Comparison of ENCODE assay signal across 1 cellular context in the genomic region with DNA sequence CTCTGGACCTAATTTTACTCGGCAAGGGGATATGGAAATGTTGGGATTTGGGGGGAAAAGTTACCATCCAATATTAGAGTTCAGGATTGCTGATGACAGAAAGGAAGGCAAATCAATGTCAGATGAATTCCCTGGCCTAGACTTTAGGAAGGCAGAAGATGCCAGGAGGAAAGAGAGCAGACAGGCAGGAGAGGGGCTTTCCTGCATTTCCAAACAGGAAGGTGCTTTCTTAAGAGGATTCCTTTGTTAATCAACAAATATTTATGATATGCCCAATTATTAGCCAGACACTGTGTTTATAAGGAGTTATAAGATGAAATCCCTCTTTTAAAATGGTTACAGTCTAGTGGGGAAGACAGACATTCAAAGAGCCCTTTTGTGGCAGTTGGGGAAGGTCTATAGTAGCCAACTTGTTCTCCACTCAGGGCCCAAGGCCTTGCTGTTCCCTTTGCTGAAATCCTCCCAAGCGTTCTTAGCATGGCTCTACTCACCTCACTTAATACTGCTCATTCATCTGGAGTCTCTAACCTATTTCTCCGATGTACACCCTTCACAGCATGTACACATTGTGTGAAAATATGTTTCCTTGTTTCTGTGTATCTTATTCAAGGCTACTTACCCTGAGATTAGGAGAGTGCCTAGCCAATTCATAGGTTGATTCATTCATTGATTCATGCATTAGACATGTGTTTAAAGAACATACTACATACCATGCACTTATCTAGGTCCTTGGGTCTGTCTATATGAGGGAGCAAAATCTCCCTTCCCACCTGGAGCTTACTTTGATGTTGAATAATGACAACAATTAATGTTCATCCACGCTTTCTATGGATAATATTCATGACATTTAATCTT.
TF ChIP-seq lines count a peak whose summit lies in the region.

No MANE protein-coding gene starts in this region.

TF ChIP-seq in HepG2, 621 proteins besides CTCF, POLR2A, EP300 and RAD21:
- no peak for TF ChIP-seq ZNF550 (CRISPR knock-in tag; IDR thresholded peaks at IDR 0.05; ENCODE audit: borderline replicate concordance)
- no peak for TF ChIP-seq ZBTB7B (CRISPR knock-in tag; IDR thresholded peaks at IDR 0.05)
- no peak for TF ChIP-seq JDP2 (CRISPR knock-in tag; IDR thresholded peaks at IDR 0.05; ENCODE audit: borderline replicate concordance)
- TF ChIP-seq ZNF569 (CRISPR knock-in tag; IDR thresholded peaks at IDR 0.05; ENCODE audit: borderline replicate concordance), result no peak
- no peak for TF ChIP-seq ZNF335 (CRISPR knock-in tag; IDR thresholded peaks at IDR 0.05)
- no peak for TF ChIP-seq YY1 (IDR thresholded peaks at IDR 0.05; ENCODE audit: insufficient read depth, insufficient replicate concordance, low read depth, low read length)
- no peak for TF ChIP-seq TOE1 (CRISPR knock-in tag; IDR thresholded peaks at IDR 0.05)
- TF ChIP-seq, protein P1, sequence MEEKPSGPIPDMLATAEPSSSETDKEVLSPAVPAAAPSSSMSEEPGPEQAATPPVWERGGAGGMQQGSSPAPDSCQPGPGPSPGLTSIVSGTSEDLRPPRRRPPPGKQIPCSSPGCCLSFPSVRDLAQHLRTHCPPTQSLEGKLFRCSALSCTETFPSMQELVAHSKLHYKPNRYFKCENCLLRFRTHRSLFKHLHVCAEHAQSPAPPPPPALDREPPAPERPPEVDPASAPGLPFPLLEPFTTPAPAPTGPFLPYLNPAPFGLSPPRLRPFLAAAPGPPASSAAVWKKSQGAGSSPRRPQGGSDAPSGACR (CRISPR knock-in tag; IDR thresholded peaks at IDR 0.05), result no peak
- TF ChIP-seq, protein P2, sequence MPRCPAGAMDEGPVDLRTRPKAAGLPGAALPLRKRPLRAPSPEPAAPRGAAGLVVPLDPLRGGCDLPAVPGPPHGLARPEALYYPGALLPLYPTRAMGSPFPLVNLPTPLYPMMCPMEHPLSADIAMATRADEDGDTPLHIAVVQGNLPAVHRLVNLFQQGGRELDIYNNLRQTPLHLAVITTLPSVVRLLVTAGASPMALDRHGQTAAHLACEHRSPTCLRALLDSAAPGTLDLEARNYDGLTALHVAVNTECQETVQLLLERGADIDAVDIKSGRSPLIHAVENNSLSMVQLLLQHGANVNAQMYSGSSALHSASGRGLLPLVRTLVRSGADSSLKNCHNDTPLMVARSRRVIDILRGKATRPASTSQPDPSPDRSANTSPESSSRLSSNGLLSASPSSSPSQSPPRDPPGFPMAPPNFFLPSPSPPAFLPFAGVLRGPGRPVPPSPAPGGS (CRISPR knock-in tag; IDR thresholded peaks at IDR 0.05), result no peak
